Comparison of ENCODE assay signal across 2 cellular contexts in genomic region chrX:150610038-150610437, GRCh38.
TF ChIP-seq lines count a peak whose summit lies in the region.

No MANE protein-coding gene starts in this region.

TF ChIP-seq in liver, 16 proteins besides CTCF, POLR2A, EP300 and RAD21 (continued from another document):
- TF ChIP-seq, protein P1, sequence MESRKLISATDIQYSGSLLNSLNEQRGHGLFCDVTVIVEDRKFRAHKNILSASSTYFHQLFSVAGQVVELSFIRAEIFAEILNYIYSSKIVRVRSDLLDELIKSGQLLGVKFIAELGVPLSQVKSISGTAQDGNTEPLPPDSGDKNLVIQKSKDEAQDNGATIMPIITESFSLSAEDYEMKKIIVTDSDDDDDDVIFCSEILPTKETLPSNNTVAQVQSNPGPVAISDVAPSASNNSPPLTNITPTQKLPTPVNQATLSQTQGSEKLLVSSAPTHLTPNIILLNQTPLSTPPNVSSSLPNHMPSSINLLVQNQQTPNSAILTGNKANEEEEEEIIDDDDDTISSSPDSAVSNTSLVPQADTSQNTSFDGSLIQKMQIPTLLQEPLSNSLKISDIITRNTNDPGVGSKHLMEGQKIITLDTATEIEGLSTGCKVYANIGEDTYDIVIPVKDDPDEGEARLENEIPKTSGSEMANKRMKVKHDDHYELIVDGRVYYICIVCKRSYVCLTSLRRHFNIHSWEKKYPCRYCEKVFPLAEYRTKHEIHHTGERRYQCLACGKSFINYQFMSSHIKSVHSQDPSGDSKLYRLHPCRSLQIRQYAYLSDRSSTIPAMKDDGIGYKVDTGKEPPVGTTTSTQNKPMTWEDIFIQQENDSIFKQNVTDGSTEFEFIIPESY (IDR thresholded peaks at IDR 0.05): no peak
- TF ChIP-seq YY1 (IDR thresholded peaks at IDR 0.05) (no peak), HNF4G (IDR thresholded peaks at IDR 0.05) (peak; percentile 37), EGR1 (IDR thresholded peaks at IDR 0.05; ENCODE audit: low read depth in 2 of 2) (no peak), NR2F2 (IDR thresholded peaks at IDR 0.05) (no peak), SP1 (IDR thresholded peaks at IDR 0.05) (no peak), GABPA (IDR thresholded peaks at IDR 0.05 in 1 of 2, conservative IDR thresholded peaks at IDR 0.05 in 1 of 2) (no peak), FOXA1 (IDR thresholded peaks at IDR 0.05) (no peak), HNF4A (conservative IDR thresholded peaks at IDR 0.05) (peak; percentile 79 to 80)
- TF ChIP-seq, protein P2, sequence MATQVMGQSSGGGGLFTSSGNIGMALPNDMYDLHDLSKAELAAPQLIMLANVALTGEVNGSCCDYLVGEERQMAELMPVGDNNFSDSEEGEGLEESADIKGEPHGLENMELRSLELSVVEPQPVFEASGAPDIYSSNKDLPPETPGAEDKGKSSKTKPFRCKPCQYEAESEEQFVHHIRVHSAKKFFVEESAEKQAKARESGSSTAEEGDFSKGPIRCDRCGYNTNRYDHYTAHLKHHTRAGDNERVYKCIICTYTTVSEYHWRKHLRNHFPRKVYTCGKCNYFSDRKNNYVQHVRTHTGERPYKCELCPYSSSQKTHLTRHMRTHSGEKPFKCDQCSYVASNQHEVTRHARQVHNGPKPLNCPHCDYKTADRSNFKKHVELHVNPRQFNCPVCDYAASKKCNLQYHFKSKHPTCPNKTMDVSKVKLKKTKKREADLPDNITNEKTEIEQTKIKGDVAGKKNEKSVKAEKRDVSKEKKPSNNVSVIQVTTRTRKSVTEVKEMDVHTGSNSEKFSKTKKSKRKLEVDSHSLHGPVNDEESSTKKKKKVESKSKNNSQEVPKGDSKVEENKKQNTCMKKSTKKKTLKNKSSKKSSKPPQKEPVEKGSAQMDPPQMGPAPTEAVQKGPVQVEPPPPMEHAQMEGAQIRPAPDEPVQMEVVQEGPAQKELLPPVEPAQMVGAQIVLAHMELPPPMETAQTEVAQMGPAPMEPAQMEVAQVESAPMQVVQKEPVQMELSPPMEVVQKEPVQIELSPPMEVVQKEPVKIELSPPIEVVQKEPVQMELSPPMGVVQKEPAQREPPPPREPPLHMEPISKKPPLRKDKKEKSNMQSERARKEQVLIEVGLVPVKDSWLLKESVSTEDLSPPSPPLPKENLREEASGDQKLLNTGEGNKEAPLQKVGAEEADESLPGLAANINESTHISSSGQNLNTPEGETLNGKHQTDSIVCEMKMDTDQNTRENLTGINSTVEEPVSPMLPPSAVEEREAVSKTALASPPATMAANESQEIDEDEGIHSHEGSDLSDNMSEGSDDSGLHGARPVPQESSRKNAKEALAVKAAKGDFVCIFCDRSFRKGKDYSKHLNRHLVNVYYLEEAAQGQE (IDR thresholded peaks at IDR 0.05): no peak
- TF ChIP-seq, protein P3, sequence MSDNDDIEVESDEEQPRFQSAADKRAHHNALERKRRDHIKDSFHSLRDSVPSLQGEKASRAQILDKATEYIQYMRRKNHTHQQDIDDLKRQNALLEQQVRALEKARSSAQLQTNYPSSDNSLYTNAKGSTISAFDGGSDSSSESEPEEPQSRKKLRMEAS (IDR thresholded peaks at IDR 0.05): peak; percentile 46

TF ChIP-seq in HepG2, 621 proteins besides CTCF, POLR2A, EP300 and RAD21 (continued from another document):
- TF ChIP-seq PAXIP1 (CRISPR knock-in tag; conservative IDR thresholded peaks at IDR 0.05) (no peak), ZNF317 (CRISPR knock-in tag; IDR thresholded peaks at IDR 0.05) (no peak), PAF1 (CRISPR knock-in tag; IDR thresholded peaks at IDR 0.05) (no peak), KDM1A (CRISPR knock-in tag; IDR thresholded peaks at IDR 0.05) (no peak), ZNF572 (CRISPR knock-in tag; IDR thresholded peaks at IDR 0.05) (no peak), GATAD1 (CRISPR knock-in tag; IDR thresholded peaks at IDR 0.05) (no peak), RBFOX2 (IDR thresholded peaks at IDR 0.05; ENCODE audit: low read depth, low read length) (no peak)
- TF ChIP-seq, protein P1 (CRISPR knock-in tag; IDR thresholded peaks at IDR 0.05): no peak
- TF ChIP-seq, protein P4, sequence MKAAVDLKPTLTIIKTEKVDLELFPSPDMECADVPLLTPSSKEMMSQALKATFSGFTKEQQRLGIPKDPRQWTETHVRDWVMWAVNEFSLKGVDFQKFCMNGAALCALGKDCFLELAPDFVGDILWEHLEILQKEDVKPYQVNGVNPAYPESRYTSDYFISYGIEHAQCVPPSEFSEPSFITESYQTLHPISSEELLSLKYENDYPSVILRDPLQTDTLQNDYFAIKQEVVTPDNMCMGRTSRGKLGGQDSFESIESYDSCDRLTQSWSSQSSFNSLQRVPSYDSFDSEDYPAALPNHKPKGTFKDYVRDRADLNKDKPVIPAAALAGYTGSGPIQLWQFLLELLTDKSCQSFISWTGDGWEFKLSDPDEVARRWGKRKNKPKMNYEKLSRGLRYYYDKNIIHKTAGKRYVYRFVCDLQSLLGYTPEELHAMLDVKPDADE (CRISPR knock-in tag; IDR thresholded peaks at IDR 0.05): no peak
- TF ChIP-seq, protein P5, sequence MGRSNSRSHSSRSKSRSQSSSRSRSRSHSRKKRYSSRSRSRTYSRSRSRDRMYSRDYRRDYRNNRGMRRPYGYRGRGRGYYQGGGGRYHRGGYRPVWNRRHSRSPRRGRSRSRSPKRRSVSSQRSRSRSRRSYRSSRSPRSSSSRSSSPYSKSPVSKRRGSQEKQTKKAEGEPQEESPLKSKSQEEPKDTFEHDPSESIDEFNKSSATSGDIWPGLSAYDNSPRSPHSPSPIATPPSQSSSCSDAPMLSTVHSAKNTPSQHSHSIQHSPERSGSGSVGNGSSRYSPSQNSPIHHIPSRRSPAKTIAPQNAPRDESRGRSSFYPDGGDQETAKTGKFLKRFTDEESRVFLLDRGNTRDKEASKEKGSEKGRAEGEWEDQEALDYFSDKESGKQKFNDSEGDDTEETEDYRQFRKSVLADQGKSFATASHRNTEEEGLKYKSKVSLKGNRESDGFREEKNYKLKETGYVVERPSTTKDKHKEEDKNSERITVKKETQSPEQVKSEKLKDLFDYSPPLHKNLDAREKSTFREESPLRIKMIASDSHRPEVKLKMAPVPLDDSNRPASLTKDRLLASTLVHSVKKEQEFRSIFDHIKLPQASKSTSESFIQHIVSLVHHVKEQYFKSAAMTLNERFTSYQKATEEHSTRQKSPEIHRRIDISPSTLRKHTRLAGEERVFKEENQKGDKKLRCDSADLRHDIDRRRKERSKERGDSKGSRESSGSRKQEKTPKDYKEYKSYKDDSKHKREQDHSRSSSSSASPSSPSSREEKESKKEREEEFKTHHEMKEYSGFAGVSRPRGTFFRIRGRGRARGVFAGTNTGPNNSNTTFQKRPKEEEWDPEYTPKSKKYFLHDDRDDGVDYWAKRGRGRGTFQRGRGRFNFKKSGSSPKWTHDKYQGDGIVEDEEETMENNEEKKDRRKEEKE (IDR thresholded peaks at IDR 0.05): no peak
